In the genomic region with DNA sequence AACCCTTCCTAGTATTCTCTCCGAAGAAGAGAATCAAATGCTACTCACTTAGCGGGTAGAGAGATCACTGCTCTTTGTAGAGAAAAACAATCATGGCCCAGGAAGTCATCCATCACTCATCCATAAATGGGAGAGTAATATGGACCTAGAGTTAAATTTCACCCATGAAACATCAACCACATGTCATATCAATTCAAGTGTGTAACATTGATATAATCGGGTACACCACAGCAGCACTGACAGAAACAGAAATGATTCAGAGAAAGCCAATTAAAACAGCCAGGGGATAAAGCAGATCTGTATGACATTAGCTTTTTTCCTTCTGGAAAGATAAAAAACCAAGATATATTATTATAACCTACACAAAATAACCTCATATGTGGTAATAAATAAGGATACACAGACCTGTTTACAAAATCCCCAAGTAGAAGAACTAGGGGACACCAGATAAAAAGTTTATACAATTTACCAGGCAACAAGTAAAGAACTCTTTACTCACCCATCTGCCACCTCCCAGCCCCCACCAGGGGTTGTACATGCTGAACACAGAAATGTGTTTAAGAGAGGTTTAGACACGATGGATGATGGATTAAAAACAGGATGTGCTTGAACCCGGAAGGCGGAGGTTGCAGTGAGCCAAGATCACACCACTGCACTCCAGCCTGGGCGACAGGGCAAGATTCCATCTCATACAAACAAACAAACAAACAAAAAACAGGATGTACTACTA, we compare ENCODE assay signal across 20 cellular contexts. TPM values are rescaled to one million over a fixed set of nuclear protein-coding genes. Genes with fewer than 3 reads are reported as not detected.
"Had no signal": no experiment of that assay in that cellular context is flagged by ENCODE, and none has a peak within 500 bp of the region (broad histone marks: within the 10 kb centered on the region; RNA-seq: fewer than 3 reads in every experiment).

No MANE protein-coding gene starts in this region.

RNA-seq across cellular contexts. Expression of a gene that starts 25.6 kb away (rescaled TPM):
- total RNA-seq: activated CD4-positive, alpha-beta T cell treated with anti-CD3 and anti-CD28 coated beads, Interleukin-2, amount 10 ng/mL, durations not matched to agents 7 days and 5 days; activated T-cell treated with anti-CD3 and anti-CD28 coated beads, Interleukin-2, amount 50 U/mL, for 4 hours; activated T-helper 2 cell treated with anti-CD3 and anti-CD28 coated beads, Interferon-gamma antibody, Interleukin-2, Interleukin-4, amounts not matched to agents 10 μg/mL and 5 μg/mL and 100 μg/mL, durations not matched to agents 14 hours and 24 hours and 36 hours; bronchial epithelial cell; dermis blood vessel endothelial cell; gastrocnemius medialis; left ventricle myocardium superior; lung microvascular endothelial cell; mesenteric fat pad; mucosa of descending colon; myocyte; natural killer cell treated with Interleukin-12 subunit alpha and Interleukin-12 subunit beta and Interleukin-15 and Interleukin-18, amount 100 ng/mL, for 72 hours; omental fat pad; pulmonary artery endothelial cell; right atrium auricular region; smooth muscle cell; stomach; thyroid gland; upper lobe of left lung; vagina had no signal
- polyA plus RNA-seq: smooth muscle cell, stomach had no signal
